ENCODE assay signal across 17 cellular contexts in genomic region chr15:97981758-97982157, GRCh38. TPM values are rescaled to one million over a fixed set of nuclear protein-coding genes. Genes with fewer than 3 reads are reported as not detected.
DNase-seq lines count a peak whose midpoint lies in the region; ATAC-seq and TF ChIP-seq lines count a peak whose summit lies in the region.
"Had no signal": no experiment of that assay in that cellular context is flagged by ENCODE, and none has a peak within 500 bp of the region (broad histone marks: within the 10 kb centered on the region; RNA-seq: fewer than 3 reads in every experiment).

No MANE protein-coding gene starts in this region.

- H3K4me3 ChIP-seq in left ventricle myocardium inferior (no peak overlapping the region), right lobe of liver (no peak overlapping the region)
- H3K4me3 ChIP-seq: A549, GM23338 had no signal

- POLR2A ChIA-PET in activated CD8-positive, alpha-beta T cell treated with anti-CD3 and anti-CD28 coated beads, Interleukin-2, amount 10 ng/mL, durations not matched to agents 7 days and 5 days (lab: Charles Lee): no interaction called here

- TF ChIP-seq CTCF in left ventricle myocardium inferior (IDR thresholded peaks at IDR 0.05; ENCODE audit: borderline replicate concordance) (no peak), right lobe of liver (IDR thresholded peaks at IDR 0.05) (no peak)

- intact Hi-C loops in left ventricle myocardium superior (cut with micrococcal nuclease) (no loop called here), left ventricle myocardium inferior (cut with micrococcal nuclease) (no loop called here), right lobe of liver (cut with DNase I) (no loop called here)

- ATAC-seq in left ventricle myocardium superior: peak; percentile 58
- ATAC-seq in right lobe of liver: peak; percentile 49 to 80 (median 73)
- no peak for ATAC-seq in activated CD8-positive, alpha-beta T cell treated with anti-CD3 and anti-CD28 coated beads, Interleukin-2, amount 10 ng/mL, durations not matched to agents 7 days and 5 days
- ATAC-seq in stimulated activated effector memory CD8-positive, alpha-beta T cell treated with anti-CD3 and anti-CD28 coated beads, Interleukin-12 subunit alpha, Interleukin-12 subunit beta, amount 100 ng/mL, for 72 hours: no peak
- ATAC-seq: A549, GM23338 had no signal

- no peak for TF ChIP-seq POLR2A in right lobe of liver (IDR thresholded peaks at IDR 0.05)

- peak in 2 of 3 experiments; percentile 59 to 77 for DNase-seq in NCI-H1417 (lab: John Stamatoyannopoulos, UW)
- DNase-seq in NCI-H1417 treated with DMSO at 0.1 percent for 48 hours (lab: John Stamatoyannopoulos, UW): no peak
- no peak for DNase-seq in left ventricle myocardium superior
- DNase-seq in left ventricle myocardium inferior: no peak
- DNase-seq in right lobe of liver: peak; percentile 38 to 74 (median 70)
- DNase-seq in activated CD8-positive, alpha-beta T cell treated with anti-CD3 and anti-CD28 coated beads, Interleukin-2, amount 10 ng/mL, durations not matched to agents 7 days and 5 days: no peak
- no peak for DNase-seq in stimulated activated effector memory CD8-positive, alpha-beta T cell treated with anti-CD3 and anti-CD28 coated beads, Interleukin-12 subunit alpha, Interleukin-12 subunit beta, amount 100 ng/mL, for 72 hours (ENCODE audit: low spot score in 2 of 2)
- DNase-seq: AML-193; Calu3; CD4-positive, alpha-beta memory T cell; DMS79 treated with DMSO at 0.1 percent for 48 hours; GF-D8; HCEC 1CT had no signal

- peaks cover 4% of the 10 kb centered on the region for H3K9me3 ChIP-seq in left ventricle myocardium inferior (replicated peaks)
- H3K9me3 ChIP-seq in right lobe of liver: no peaks in the 10 kb centered on the region

- H3K27me3 ChIP-seq in left ventricle myocardium inferior (ENCODE audit: low read depth) (peaks cover 5% of the 10 kb centered on the region), right lobe of liver (no peaks in the 10 kb centered on the region)

- WGBS in right lobe of liver (ENCODE audit: insufficient coverage, low coverage, low lambda C conversion rate, missing lambda C conversion rate): 40% methylated on average over 1 of the region's 1 CpG

- CTCF ChIA-PET in activated CD8-positive, alpha-beta T cell treated with anti-CD3 and anti-CD28 coated beads, Interleukin-2, amount 10 ng/mL, durations not matched to agents 7 days and 5 days (lab: Charles Lee): interaction anchor here (1.7 kb wide), 1 partner anchor 14 kb away, joined by 4 read pairs; no protein-coding TSS in a partner anchor

- H3K4me1 Mint-ChIP-seq in activated CD8-positive, alpha-beta T cell treated with anti-CD3 and anti-CD28 coated beads, Interleukin-2, amount 10 ng/mL, durations not matched to agents 7 days and 5 days (ENCODE audit: low read depth): peaks cover 2% of the 10 kb centered on the region
- no peaks in the 10 kb centered on the region for H3K4me1 Mint-ChIP-seq in stimulated activated effector memory CD8-positive, alpha-beta T cell treated with anti-CD3 and anti-CD28 coated beads, Interleukin-12 subunit alpha, Interleukin-12 subunit beta, amount 100 ng/mL, for 72 hours
- H3K4me1 Mint-ChIP-seq: GM23338 had no signal

- H3K36me3 Mint-ChIP-seq in activated CD8-positive, alpha-beta T cell treated with anti-CD3 and anti-CD28 coated beads, Interleukin-2, amount 10 ng/mL, durations not matched to agents 7 days and 5 days (ENCODE audit: low read depth): no peaks in the 10 kb centered on the region
- no peaks in the 10 kb centered on the region for H3K36me3 Mint-ChIP-seq in stimulated activated effector memory CD8-positive, alpha-beta T cell treated with anti-CD3 and anti-CD28 coated beads, Interleukin-12 subunit alpha, Interleukin-12 subunit beta, amount 100 ng/mL, for 72 hours
- H3K36me3 Mint-ChIP-seq: CD4-positive, alpha-beta memory T cell had no signal

- H3K4me3 Mint-ChIP-seq in activated CD8-positive, alpha-beta T cell treated with anti-CD3 and anti-CD28 coated beads, Interleukin-2, amount 10 ng/mL, durations not matched to agents 7 days and 5 days: no peak overlapping the region
- no peak overlapping the region for H3K4me3 Mint-ChIP-seq in stimulated activated effector memory CD8-positive, alpha-beta T cell treated with anti-CD3 and anti-CD28 coated beads, Interleukin-12 subunit alpha, Interleukin-12 subunit beta, amount 100 ng/mL, for 72 hours
- H3K4me3 Mint-ChIP-seq: GM23338 had no signal

- H3K27ac ChIP-seq in left ventricle myocardium inferior (replicated peaks) (no peak overlapping the region), right lobe of liver (peak overlapping the region in 2 of 3 donors; percentile 19 to 52)
- H3K27ac ChIP-seq: 22Rv1, A549, C4-2B had no signal

- H3K36me3 ChIP-seq in left ventricle myocardium inferior: no peaks in the 10 kb centered on the region
- no peaks in the 10 kb centered on the region for H3K36me3 ChIP-seq in right lobe of liver

- H3K4me1 ChIP-seq in left ventricle myocardium inferior: peaks cover 5% of the 10 kb centered on the region
- H3K4me1 ChIP-seq in right lobe of liver: peaks cover 0 to 41% (median 14%) of the 10 kb centered on the region in 4 donors
- H3K4me1 ChIP-seq: A549 had no signal

- H3K9me3 Mint-ChIP-seq in activated CD8-positive, alpha-beta T cell treated with anti-CD3 and anti-CD28 coated beads, Interleukin-2, amount 10 ng/mL, durations not matched to agents 7 days and 5 days (ENCODE audit: insufficient read depth): peaks cover 6% of the 10 kb centered on the region
- peaks cover 11% of the 10 kb centered on the region for H3K9me3 Mint-ChIP-seq in stimulated activated effector memory CD8-positive, alpha-beta T cell treated with anti-CD3 and anti-CD28 coated beads, Interleukin-12 subunit alpha, Interleukin-12 subunit beta, amount 100 ng/mL, for 72 hours

- peaks cover 2% of the 10 kb centered on the region for H3K27me3 Mint-ChIP-seq in activated CD8-positive, alpha-beta T cell treated with anti-CD3 and anti-CD28 coated beads, Interleukin-2, amount 10 ng/mL, durations not matched to agents 7 days and 5 days (ENCODE audit: low read depth)
- H3K27me3 Mint-ChIP-seq: CD4-positive, alpha-beta memory T cell had no signal

- no peak overlapping the region for H3K27ac Mint-ChIP-seq in activated CD8-positive, alpha-beta T cell treated with anti-CD3 and anti-CD28 coated beads, Interleukin-2, amount 10 ng/mL, durations not matched to agents 7 days and 5 days
- no peak overlapping the region for H3K27ac Mint-ChIP-seq in stimulated activated effector memory CD8-positive, alpha-beta T cell treated with anti-CD3 and anti-CD28 coated beads, Interleukin-12 subunit alpha, Interleukin-12 subunit beta, amount 100 ng/mL, for 72 hours
- H3K27ac Mint-ChIP-seq: GM23338 had no signal

RNA-seq across cellular contexts. Expression of gene ARRDC4, which starts 21.3 kb away (rescaled TPM):
- 15.8 TPM for total RNA-seq in left ventricle myocardium superior
- 11.8 TPM for total RNA-seq in left ventricle myocardium inferior
- total RNA-seq in right lobe of liver: 10 to 100 TPM in 3 of 6 experiments, 1 to 10 TPM in 3; 5.0 to 17.4 (median 12.7) TPM
- under 1 TPM; 0.18 to 0.24 TPM for total RNA-seq in activated CD8-positive, alpha-beta T cell treated with anti-CD3 and anti-CD28 coated beads, Interleukin-2, amount 10 ng/mL, durations not matched to agents 7 days and 5 days

Comparison
In these comparisons a context has a peak if more than half of its experiments do, and no peak if none do; other contexts are left out.
1. DNase-seq: peak in NCI-H1417 (2 of 3) and right lobe of liver (3 of 3); none in NCI-H1417 treated with DMSO at 0.1 percent for 48 hours (single experiment), left ventricle myocardium superior (single experiment), left ventricle myocardium inferior (single experiment), activated CD8-positive, alpha-beta T cell treated with anti-CD3 and anti-CD28 coated beads, Interleukin-2, amount 10 ng/mL, durations not matched to agents 7 days and 5 days (single experiment) and stimulated activated effector memory CD8-positive, alpha-beta T cell treated with anti-CD3 and anti-CD28 coated beads, Interleukin-12 subunit alpha, Interleukin-12 subunit beta, amount 100 ng/mL, for 72 hours (0 of 2).
2. ATAC-seq: peak in left ventricle myocardium superior (single experiment) and right lobe of liver (4 of 4); none in activated CD8-positive, alpha-beta T cell treated with anti-CD3 and anti-CD28 coated beads, Interleukin-2, amount 10 ng/mL, durations not matched to agents 7 days and 5 days (single experiment) and stimulated activated effector memory CD8-positive, alpha-beta T cell treated with anti-CD3 and anti-CD28 coated beads, Interleukin-12 subunit alpha, Interleukin-12 subunit beta, amount 100 ng/mL, for 72 hours (single experiment).
3. RNA of gene ARRDC4, which starts 21.3 kb away (total RNA-seq): 5.0 to 17.4 TPM in right lobe of liver, 15.8 TPM in left ventricle myocardium superior (single experiment) and 11.8 TPM in left ventricle myocardium inferior (single experiment); 0.18 to 0.24 TPM in activated CD8-positive, alpha-beta T cell treated with anti-CD3 and anti-CD28 coated beads, Interleukin-2, amount 10 ng/mL, durations not matched to agents 7 days and 5 days; every median in the first group is over 4 times any median in the second.